In genomic region chr10:116708386-116708785, GRCh38 we compare ENCODE assay signal across 14 cellular contexts. TPM values are rescaled to one million over a fixed set of nuclear protein-coding genes. Genes with fewer than 3 reads are reported as not detected.
DNase-seq lines count a peak whose midpoint lies in the region; ATAC-seq and FAIRE-seq lines count a peak whose summit lies in the region.
"Had no signal": no experiment of that assay in that cellular context is flagged by ENCODE, and none has a peak within 500 bp of the region (broad histone marks: within the 10 kb centered on the region; RNA-seq: fewer than 3 reads in every experiment).

No MANE protein-coding gene starts in this region.

- H3K9ac ChIP-seq in skeletal muscle satellite cell (ENCODE audit: low read depth, low read length) = no peak overlapping the region

- no peak overlapping the region for H3K4me3 ChIP-seq in skeletal muscle satellite cell (ENCODE audit: low read length)

- intact Hi-C loops in left cardiac atrium (cut with DNase I) = no loop called here

- peaks cover 7% of the 10 kb centered on the region for H3K4me1 ChIP-seq in skeletal muscle satellite cell (ENCODE audit: control insufficient read depth, insufficient read depth, low read length)

- H3K9me3 ChIP-seq in skeletal muscle satellite cell (replicated peaks; ENCODE audit: low read length) = no peaks in the 10 kb centered on the region

- no peaks in the 10 kb centered on the region for H3K36me3 ChIP-seq in skeletal muscle satellite cell (ENCODE audit: insufficient read depth, low read length)

- DNase-seq in EL (peak; percentile 62), anterior cingulate cortex (lab: John Stamatoyannopoulos, UW) (peak in 32 of 58 donors; percentile 11 to 78 (median 38)), left cardiac atrium (no peak), GM19239 (ENCODE audit: insufficient read length, low spot score) (no peak), NK-92 (lab: John Stamatoyannopoulos, UW; ENCODE audit: unreplicated experiment) (no peak)
- DNase-seq: NCI-H1048; NCI-H510A treated with DMSO at 0.1 percent for 48 hours; SHP77; stimulated activated CD4-positive, alpha-beta T cell treated with anti-CD3 and anti-CD28 coated beads, Interleukin-4, amount 100 ng/mL, for 24 hours; stimulated activated naive CD4-positive, alpha-beta T cell treated with Interleukin-2 at 50 U/mL for 16 hours had no signal

- ATAC-seq in left cardiac atrium (peak; percentile 15 to 97), HG03097 (IDR thresholded peaks at IDR 0.05; ENCODE audit: low FRiP score, unreplicated experiment) (no peak), GM18909 (IDR thresholded peaks at IDR 0.05; ENCODE audit: poor library complexity, unreplicated experiment) (no peak)

- H3K4me2 ChIP-seq in skeletal muscle satellite cell (ENCODE audit: low read length) = peak overlapping the region; percentile 8

- FAIRE-seq in GM19239 (lab: Jason Lieb, UNC) = no peak
- FAIRE-seq: HTR-8/SVneo had no signal

- no peaks in the 10 kb centered on the region for H3K27me3 ChIP-seq in skeletal muscle satellite cell (ENCODE audit: control insufficient read depth, insufficient read depth, low read length)

RNA-seq across cellular contexts. Expression of gene HSPA12A, which starts 34.0 kb away (rescaled TPM):
- 10 to 100 TPM; 16.6 to 23.4 TPM for total RNA-seq in left cardiac atrium
- total RNA-seq in skeletal muscle satellite cell (2012; rRNA removed) = 5.2 and 10.4 TPM in 2 replicates

Comparison
In these comparisons a context has a peak if more than half of its experiments do, and no peak if none do; other contexts are left out.
1. DNase-seq: peak in EL (single experiment) and anterior cingulate cortex (32 of 58); none in left cardiac atrium (single experiment), GM19239 (single experiment) and NK-92 (single experiment).
2. ATAC-seq: peak in left cardiac atrium (2 of 2); none in HG03097 (single experiment) and GM18909 (single experiment).